Comparison of ENCODE assay signal across 16 cellular contexts in genomic region chr4:6697096-6697495, GRCh38. TPM values are rescaled to one million over a fixed set of nuclear protein-coding genes. Genes with fewer than 3 reads are reported as not detected.
A peak's percentile ranks its signal among the peaks of the same experiment; 100 is the strongest.
DNase-seq lines count a peak whose midpoint lies in the region; ATAC-seq, FAIRE-seq and TF ChIP-seq lines count a peak whose summit lies in the region.
"Had no signal": no experiment of that assay in that cellular context is flagged by ENCODE, and none has a peak within 500 bp of the region (broad histone marks: within the 10 kb centered on the region; RNA-seq: fewer than 3 reads in every experiment).

No MANE protein-coding gene starts in this region.

- peaks cover 34% of the 10 kb centered on the region for H3K36me3 Mint-ChIP-seq in activated CD4-positive, alpha-beta T cell treated with anti-CD3 and anti-CD28 coated beads, Interleukin-2, amount 10 ng/mL, durations not matched to agents 7 days and 5 days (ENCODE audit: low read depth)
- peaks cover 11% of the 10 kb centered on the region for H3K36me3 Mint-ChIP-seq in effector memory CD8-positive, alpha-beta T cell (ENCODE audit: insufficient read depth)

- H3K4me1 ChIP-seq in small intestine (ENCODE audit: control insufficient read depth in 2 of 2, insufficient read depth in 1 of 2, low read depth in 1 of 2, low read length in 1 of 2): peaks cover 7 to 8% of the 10 kb centered on the region in 2 donors
- no peaks in the 10 kb centered on the region for H3K4me1 ChIP-seq in aorta (ENCODE audit: control insufficient read depth in 1 of 2, insufficient read depth in 2 of 2, low read length in 2 of 2)
- H3K4me1 ChIP-seq: HAP-1 had no signal

- H3K27ac Mint-ChIP-seq in activated CD4-positive, alpha-beta T cell treated with anti-CD3 and anti-CD28 coated beads, Interleukin-2, amount 10 ng/mL, durations not matched to agents 7 days and 5 days: peak overlapping the region; percentile 96
- peak overlapping the region; percentile 93 to 98 for H3K27ac Mint-ChIP-seq in effector memory CD8-positive, alpha-beta T cell
- H3K27ac Mint-ChIP-seq: endodermal cell had no signal

- H3K27ac ChIP-seq in RWPE1 (peak overlapping the region; percentile 94), small intestine (ENCODE audit: low read depth in 1 of 2, low read length in 1 of 2) (peak overlapping the region; percentile 56 to 83), aorta (ENCODE audit: low read depth in 1 of 2, low read length in 2 of 2) (peak overlapping the region in 1 of 2 donors; percentile 55)

- DNase-seq in activated CD4-positive, alpha-beta T cell treated with anti-CD3 and anti-CD28 coated beads, Interleukin-2, amount 10 ng/mL, durations not matched to agents 7 days and 5 days: no peak
- DNase-seq in activated CD4-positive, alpha-beta T cell treated with anti-CD3 and anti-CD28 coated beads for 4 hours: no peak
- no peak for DNase-seq in RWPE1 (ENCODE audit: low spot score)
- DNase-seq in effector memory CD8-positive, alpha-beta T cell: no peak
- no peak for DNase-seq in small intestine
- DNase-seq in KBM-7: no peak
- no peak for DNase-seq in activated gamma-delta T cell (lab: John Stamatoyannopoulos, UW)
- no peak for DNase-seq in aorta
- DNase-seq: activated CD8-positive, alpha-beta memory T cell treated with anti-CD3 and anti-CD28 coated beads, Interleukin-2, amount 50 U/mL, for 4 hours; endodermal cell; naive B cell; NCI-H1930; NCI-H82; SHP77 treated with DMSO at 0.1 percent for 48 hours had no signal

- TF ChIP-seq CTCF in RWPE1 (conservative IDR thresholded peaks at IDR 0.05; ENCODE audit: low read depth): no peak

- WGBS in small intestine, 3 donors: 95 to 96% (median 95%) methylated on average over 6 of the region's 6 CpGs
- WGBS in aorta, 2 donors: 94 to 96% methylated on average over 6 of the region's 6 CpGs

- H3K9me3 Mint-ChIP-seq in activated CD4-positive, alpha-beta T cell treated with anti-CD3 and anti-CD28 coated beads, Interleukin-2, amount 10 ng/mL, durations not matched to agents 7 days and 5 days: no peaks in the 10 kb centered on the region
- H3K9me3 Mint-ChIP-seq in effector memory CD8-positive, alpha-beta T cell: no peaks in the 10 kb centered on the region
- H3K9me3 Mint-ChIP-seq: naive B cell had no signal

- peaks cover 82% of the 10 kb centered on the region for H3K4me1 Mint-ChIP-seq in activated CD4-positive, alpha-beta T cell treated with anti-CD3 and anti-CD28 coated beads, Interleukin-2, amount 10 ng/mL, durations not matched to agents 7 days and 5 days
- H3K4me1 Mint-ChIP-seq in effector memory CD8-positive, alpha-beta T cell (ENCODE audit: low read depth in 2 of 2): peaks cover 65 to 68% of the 10 kb centered on the region in 2 donors
- H3K4me1 Mint-ChIP-seq: endodermal cell had no signal

- FAIRE-seq in small intestine (lab: Jason Lieb, UNC): no peak

- H3K9me3 ChIP-seq in small intestine (ENCODE audit: control insufficient read depth, low read depth): no peaks in the 10 kb centered on the region
- H3K9me3 ChIP-seq in aorta (ENCODE audit: control insufficient read depth, low read length): no peaks in the 10 kb centered on the region
- H3K9me3 ChIP-seq: HAP-1 had no signal

- in situ Hi-C loops in KBM-7 (cut with MboI; ENCODE audit: low pct_unique_long_range_greater_than_20kb, low sequenced_read_pairs): no loop called here

- H3K27me3 ChIP-seq in small intestine (ENCODE audit: control insufficient read depth in 2 of 2, insufficient read depth in 2 of 2, low read length in 2 of 2) (no peaks in the 10 kb centered on the region), aorta (ENCODE audit: control insufficient read depth in 1 of 2, insufficient read depth in 2 of 2, low read length in 1 of 2) (no peaks in the 10 kb centered on the region)

- intact Hi-C loops in aorta (cut with DNase I): no loop called here

- CTCF ChIA-PET in activated CD4-positive, alpha-beta T cell treated with anti-CD3 and anti-CD28 coated beads, Interleukin-2, amount 10 ng/mL, durations not matched to agents 7 days and 5 days (lab: Charles Lee): interaction anchor here (1.1 to 2.0 kb wide), 5 partner anchors 10 to 374 kb away, joined by 3 to 12 read pairs (median 4); partner anchors contain the start of gene MRFAP1L1
- CTCF ChIA-PET in RWPE1 (lab: Yijun Ruan, JAX): no interaction called here

- POLR2A ChIA-PET in activated CD4-positive, alpha-beta T cell treated with anti-CD3 and anti-CD28 coated beads, Interleukin-2, amount 10 ng/mL, durations not matched to agents 7 days and 5 days (lab: Charles Lee): no interaction called here
- POLR2A ChIA-PET in RWPE1 (lab: Yijun Ruan, JAX; ENCODE audit: low non-redundant PET): no interaction called here

- peak overlapping the region; percentile 6 for H3K4me3 Mint-ChIP-seq in activated CD4-positive, alpha-beta T cell treated with anti-CD3 and anti-CD28 coated beads, Interleukin-2, amount 10 ng/mL, durations not matched to agents 7 days and 5 days
- peak overlapping the region; percentile 66 to 68 for H3K4me3 Mint-ChIP-seq in effector memory CD8-positive, alpha-beta T cell
- H3K4me3 Mint-ChIP-seq: brain, endodermal cell, naive B cell had no signal

- no peak for ATAC-seq in effector memory CD8-positive, alpha-beta T cell (replicated peaks)
- ATAC-seq in aorta (ENCODE audit: low FRiP score): no peak

- H3K36me3 ChIP-seq in small intestine (ENCODE audit: control insufficient read depth in 2 of 2, insufficient read depth in 2 of 2, low read length in 2 of 2) (peaks cover 0 to 2% of the 10 kb centered on the region in 2 donors), aorta (ENCODE audit: control insufficient read depth in 1 of 2, insufficient read depth in 2 of 2, low read length in 1 of 2) (no peaks in the 10 kb centered on the region)
- H3K36me3 ChIP-seq: HAP-1 had no signal

- H3K4me3 ChIP-seq in small intestine (ENCODE audit: low read depth in 1 of 2, low read length in 2 of 2): no peak overlapping the region
- H3K4me3 ChIP-seq in aorta (ENCODE audit: low read length in 2 of 2): no peak overlapping the region
- H3K4me3 ChIP-seq: HAP-1 had no signal

- H3K27me3 Mint-ChIP-seq in activated CD4-positive, alpha-beta T cell treated with anti-CD3 and anti-CD28 coated beads, Interleukin-2, amount 10 ng/mL, durations not matched to agents 7 days and 5 days: no peaks in the 10 kb centered on the region
- no peaks in the 10 kb centered on the region for H3K27me3 Mint-ChIP-seq in effector memory CD8-positive, alpha-beta T cell
- H3K27me3 Mint-ChIP-seq: brain, naive B cell had no signal

RNA-seq across cellular contexts. Expression of gene S100P, which starts 3.4 kb away (rescaled TPM):
- 1 to 10 TPM; 5.3 to 7.2 TPM for total RNA-seq in activated CD4-positive, alpha-beta T cell treated with anti-CD3 and anti-CD28 coated beads, Interleukin-2, amount 10 ng/mL, durations not matched to agents 7 days and 5 days
- polyA plus RNA-seq in small intestine: 10 to 100 TPM; 33.9 to 63.5 (median 48.1) TPM
- 1 to 10 TPM; 1.9 to 7.2 TPM for total RNA-seq in aorta
- polyA plus RNA-seq in aorta: 10 to 100 TPM in 1 of 2 donors, 1 to 10 TPM in 1; 4.3 to 17.2 TPM
- total RNA-seq: endodermal cell had no signal

RNA-seq across cellular contexts. Expression of gene MRFAP1L1, which starts 12.6 kb away (rescaled TPM):
- 10 to 100 TPM; 74.5 to 74.9 TPM for total RNA-seq in activated CD4-positive, alpha-beta T cell treated with anti-CD3 and anti-CD28 coated beads, Interleukin-2, amount 10 ng/mL, durations not matched to agents 7 days and 5 days
- 10 to 100 TPM; 36.0 to 48.0 (median 42.4) TPM for polyA plus RNA-seq in small intestine
- total RNA-seq in aorta: 10 to 100 TPM; 38.3 to 43.6 TPM
- polyA plus RNA-seq in aorta: 10 to 100 TPM; 47.8 to 91.0 TPM

RNA-seq across cellular contexts. Expression of gene BLOC1S4, which starts 18.9 kb away (rescaled TPM):
- 10 to 100 TPM; 16.6 to 17.6 TPM for total RNA-seq in activated CD4-positive, alpha-beta T cell treated with anti-CD3 and anti-CD28 coated beads, Interleukin-2, amount 10 ng/mL, durations not matched to agents 7 days and 5 days
- polyA plus RNA-seq in small intestine: 10 to 100 TPM; 13.1 to 19.5 (median 17.2) TPM
- total RNA-seq in aorta: 10 to 100 TPM; 10.8 to 12.5 TPM
- polyA plus RNA-seq in aorta: 1 to 10 TPM; 8.6 to 8.8 TPM

RNA-seq across cellular contexts. Expression of gene MRFAP1, which starts 56.6 kb away (rescaled TPM):
- total RNA-seq in activated CD4-positive, alpha-beta T cell treated with anti-CD3 and anti-CD28 coated beads, Interleukin-2, amount 10 ng/mL, durations not matched to agents 7 days and 5 days: 100 to 1,000 TPM in 1 of 2 experiments, 10 to 100 TPM in 1; 91.3 to 107 TPM
- 100 to 1,000 TPM; 250 to 324 (median 303) TPM for polyA plus RNA-seq in small intestine
- total RNA-seq in aorta: 100 to 1,000 TPM; 244 to 263 TPM
- polyA plus RNA-seq in aorta: 100 to 1,000 TPM; 326 to 419 TPM
